16 cellular contexts compared by ENCODE assay signal in the genomic region with DNA sequence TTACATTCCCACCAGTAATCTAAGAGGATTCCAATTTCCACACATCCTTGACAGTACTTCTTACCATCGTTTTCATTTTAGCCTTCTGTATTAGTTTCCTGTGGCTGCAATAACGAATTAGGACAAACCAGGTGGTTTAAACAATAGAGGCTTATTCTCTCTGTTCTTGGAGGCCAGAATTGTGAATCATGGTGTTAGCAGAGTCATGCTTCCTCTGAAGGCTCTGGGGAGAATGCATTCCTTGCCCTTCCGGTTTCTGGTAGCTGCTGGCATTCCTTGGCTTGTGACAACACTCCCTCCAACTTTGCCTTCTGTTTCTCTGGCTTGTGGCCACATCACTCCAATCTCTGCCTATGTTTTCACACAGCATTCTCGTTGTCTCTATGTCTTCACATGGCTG. TPM values are rescaled to one million over a fixed set of nuclear protein-coding genes. Genes with fewer than 3 reads are reported as not detected.
DNase-seq lines count a peak whose midpoint lies in the region; ATAC-seq, FAIRE-seq and TF ChIP-seq lines count a peak whose summit lies in the region.
"Had no signal": no experiment of that assay in that cellular context is flagged by ENCODE, and none has a peak within 500 bp of the region (broad histone marks: within the 10 kb centered on the region; RNA-seq: fewer than 3 reads in every experiment).

No MANE protein-coding gene starts in this region.

- H3K4me3 ChIP-seq in ACC112 (ENCODE audit: low read depth, low read length): peak overlapping the region; percentile 38; the same call in 1 of the 2 replicates
- no peak overlapping the region for H3K4me3 ChIP-seq in astrocyte (ENCODE audit: insufficient read depth, low read depth, low read length)
- H3K4me3 ChIP-seq: SK-N-MC had no signal

- H4K20me1 ChIP-seq in astrocyte (ENCODE audit: insufficient read depth, low read length): no peaks in the 10 kb centered on the region

- peak; percentile 64 for DNase-seq in HFFc6
- peak; percentile 84 for DNase-seq in astrocyte (ENCODE audit: low read depth)
- peak; percentile 92 to 97 for DNase-seq in foreskin keratinocyte
- no peak for DNase-seq in stimulated activated CD4-positive, alpha-beta T cell treated with anti-CD3 and anti-CD28 coated beads, Interleukin-2, amount 100 ng/mL, for 48 hours
- no peak for DNase-seq in activated naive CD4-positive, alpha-beta T cell treated with anti-CD3 and anti-CD28 coated beads for 36 hours
- DNase-seq in GM10248 (ENCODE audit: extremely low spot score): no peak
- DNase-seq: activated CD8-positive, alpha-beta T cell treated with anti-CD3 and anti-CD28 coated beads, Interleukin-2, amount 10 ng/mL, durations not matched to agents 7 days and 5 days; Karpas-422; kidney glomerular epithelial cell; NCI-H510A had no signal

- ATAC-seq in foreskin keratinocyte (peak; percentile 97), HG03565 (IDR thresholded peaks at IDR 0.05; ENCODE audit: unreplicated experiment) (no peak)
- ATAC-seq: activated CD8-positive, alpha-beta T cell treated with anti-CD3 and anti-CD28 coated beads, Interleukin-2, amount 10 ng/mL, durations not matched to agents 7 days and 5 days had no signal

- H3K4me1 ChIP-seq in ACC112 (ENCODE audit: control insufficient read depth, insufficient read depth, low read length, unreplicated experiment) (peaks cover 53% of the 10 kb centered on the region), astrocyte (ENCODE audit: insufficient read depth, low read length) (no peaks in the 10 kb centered on the region), foreskin keratinocyte (peaks cover 29% of the 10 kb centered on the region)

- H3K27ac Mint-ChIP-seq in HFFc6: peak overlapping the region; percentile 34
- peak overlapping the region; percentile 88 for H3K27ac Mint-ChIP-seq in astrocyte (ENCODE audit: unreplicated experiment)
- H3K27ac Mint-ChIP-seq in activated naive CD4-positive, alpha-beta T cell treated with anti-CD3 and anti-CD28 coated beads for 36 hours: no peak overlapping the region
- H3K27ac Mint-ChIP-seq: activated CD8-positive, alpha-beta T cell treated with anti-CD3 and anti-CD28 coated beads, Interleukin-2, amount 10 ng/mL, durations not matched to agents 7 days and 5 days; B cell; stimulated activated naive CD8-positive, alpha-beta T cell treated with anti-CD3 and anti-CD28 coated beads, Interleukin-15, Interleukin-2, amounts not matched to agents 100 ng/mL and 50 ng/mL, for 24 hours had no signal

- peaks cover 19% of the 10 kb centered on the region for H3K9me3 Mint-ChIP-seq in HFFc6
- H3K9me3 Mint-ChIP-seq in astrocyte (ENCODE audit: unreplicated experiment): no peaks in the 10 kb centered on the region
- H3K9me3 Mint-ChIP-seq in activated naive CD4-positive, alpha-beta T cell treated with anti-CD3 and anti-CD28 coated beads for 36 hours: no peaks in the 10 kb centered on the region
- H3K9me3 Mint-ChIP-seq: stimulated activated naive CD8-positive, alpha-beta T cell treated with anti-CD3 and anti-CD28 coated beads, Interleukin-15, Interleukin-2, amounts not matched to agents 100 ng/mL and 50 ng/mL, for 24 hours had no signal

- intact Hi-C loops in activated naive CD4-positive, alpha-beta T cell treated with anti-CD3 and anti-CD28 coated beads for 36 hours (cut with micrococcal nuclease): no loop called here

- peak overlapping the region; percentile 20 for H3K4me2 ChIP-seq in astrocyte (ENCODE audit: low read length)

- CTCF ChIA-PET in activated naive CD4-positive, alpha-beta T cell treated with anti-CD3 and anti-CD28 coated beads for 36 hours (lab: Charles Lee): no interaction called here
- CTCF ChIA-PET in GM10248 (lab: Yijun Ruan, JAX): interaction anchor here (1.3 kb wide), 1 partner anchor 49 kb away, joined by 3 read pairs; no protein-coding TSS in a partner anchor

- H3K9me3 ChIP-seq in astrocyte (ENCODE audit: insufficient read depth, low read depth, low read length): no peaks in the 10 kb centered on the region

- POLR2A ChIA-PET in GM10248 (lab: Yijun Ruan, JAX): no interaction called here

- H3K4me3 Mint-ChIP-seq in HFFc6 (no peak overlapping the region), astrocyte (ENCODE audit: unreplicated experiment) (peak overlapping the region; percentile 31)
- H3K4me3 Mint-ChIP-seq in activated naive CD4-positive, alpha-beta T cell treated with anti-CD3 and anti-CD28 coated beads for 36 hours: no peak overlapping the region
- H3K4me3 Mint-ChIP-seq: activated CD8-positive, alpha-beta T cell treated with anti-CD3 and anti-CD28 coated beads, Interleukin-2, amount 10 ng/mL, durations not matched to agents 7 days and 5 days; B cell; stimulated activated naive CD8-positive, alpha-beta T cell treated with anti-CD3 and anti-CD28 coated beads, Interleukin-15, Interleukin-2, amounts not matched to agents 100 ng/mL and 50 ng/mL, for 24 hours had no signal

- H3K27me3 ChIP-seq in ACC112 (ENCODE audit: insufficient read depth, low read length) (no peaks in the 10 kb centered on the region), astrocyte (ENCODE audit: insufficient read depth, low read length) (no peaks in the 10 kb centered on the region), foreskin keratinocyte (no peaks in the 10 kb centered on the region)

- peaks cover 70% of the 10 kb centered on the region for H3K79me2 ChIP-seq in ACC112 (ENCODE audit: control insufficient read depth, insufficient read depth, low read length, unreplicated experiment)
- H3K79me2 ChIP-seq in astrocyte (ENCODE audit: insufficient read depth, low read length): no peaks in the 10 kb centered on the region

- H3K9ac ChIP-seq in astrocyte (ENCODE audit: low read length): no peak overlapping the region

- H3K27me3 Mint-ChIP-seq in HFFc6 (ENCODE audit: insufficient read depth): peaks cover 2% of the 10 kb centered on the region; the same call in 1 of the 2 replicates
- no peaks in the 10 kb centered on the region for H3K27me3 Mint-ChIP-seq in astrocyte (ENCODE audit: low read depth, unreplicated experiment)
- no peaks in the 10 kb centered on the region for H3K27me3 Mint-ChIP-seq in activated naive CD4-positive, alpha-beta T cell treated with anti-CD3 and anti-CD28 coated beads for 36 hours (ENCODE audit: low read depth)
- H3K27me3 Mint-ChIP-seq: B cell; stimulated activated naive CD8-positive, alpha-beta T cell treated with anti-CD3 and anti-CD28 coated beads, Interleukin-15, Interleukin-2, amounts not matched to agents 100 ng/mL and 50 ng/mL, for 24 hours had no signal

- peaks cover 31% of the 10 kb centered on the region for H3K4me1 Mint-ChIP-seq in HFFc6 (ENCODE audit: low read depth)
- peaks cover 54% of the 10 kb centered on the region for H3K4me1 Mint-ChIP-seq in astrocyte (ENCODE audit: low read depth, unreplicated experiment)
- peaks cover 2% of the 10 kb centered on the region for H3K4me1 Mint-ChIP-seq in activated naive CD4-positive, alpha-beta T cell treated with anti-CD3 and anti-CD28 coated beads for 36 hours (ENCODE audit: low read depth)
- H3K4me1 Mint-ChIP-seq: B cell had no signal

- H3K36me3 ChIP-seq in ACC112 (ENCODE audit: insufficient read depth, low read length) (peaks cover 55% of the 10 kb centered on the region), astrocyte (ENCODE audit: insufficient read depth, low read length) (no peaks in the 10 kb centered on the region)

- peak overlapping the region; percentile 89 for H3K27ac ChIP-seq in ACC112 (ENCODE audit: low read depth, low read length)
- H3K27ac ChIP-seq in astrocyte (ENCODE audit: low read depth, low read length): peak overlapping the region; percentile 33
- peak overlapping the region; percentile 62 for H3K27ac ChIP-seq in foreskin keratinocyte
- H3K27ac ChIP-seq: SK-N-MC had no signal

- peak; percentile 79 for FAIRE-seq in astrocyte (lab: Jason Lieb, UNC)
- FAIRE-seq: endometrium had no signal

- TF ChIP-seq CTCF in HFFc6 (IDR thresholded peaks at IDR 0.05) (no peak), astrocyte (IDR thresholded peaks at IDR 0.05; ENCODE audit: insufficient read depth, low read depth, low read length) (no peak), foreskin keratinocyte (conservative IDR thresholded peaks at IDR 0.05) (no peak), GM10248 (IDR thresholded peaks at IDR 0.05; ENCODE audit: control extremely low read depth, extremely low read depth, low read depth, missing control alignments) (no peak)

- no peak overlapping the region for H2AFZ ChIP-seq in ACC112 (ENCODE audit: low read length, unreplicated experiment)
- no peak overlapping the region for H2AFZ ChIP-seq in astrocyte (ENCODE audit: low read depth, low read length)

- peaks cover 38% of the 10 kb centered on the region for H3K36me3 Mint-ChIP-seq in HFFc6 (ENCODE audit: low read depth)
- H3K36me3 Mint-ChIP-seq in astrocyte (ENCODE audit: low read depth, unreplicated experiment): peaks cover 36% of the 10 kb centered on the region
- H3K36me3 Mint-ChIP-seq in activated naive CD4-positive, alpha-beta T cell treated with anti-CD3 and anti-CD28 coated beads for 36 hours (ENCODE audit: low read depth): peaks cover 12% of the 10 kb centered on the region

RNA-seq across cellular contexts. Expression of gene RIGI, which starts 23.5 kb away (rescaled TPM):
- total RNA-seq in HFFc6 (2021; fragmentation: NEBNext Ultra II Directional; extraction: Animal tissue kit (Norgen Biotek cat#: 25700)): 1 to 10 TPM; 4.8 to 6.0 (median 5.2) TPM
- total RNA-seq in astrocyte (164 and 187 TPM in 2 replicates), foreskin keratinocyte (23.4 and 30.2 TPM in 2 replicates)
- polyA plus RNA-seq in foreskin keratinocyte: 8.7 and 10.4 TPM in 2 replicates
- total RNA-seq in activated naive CD4-positive, alpha-beta T cell treated with anti-CD3 and anti-CD28 coated beads for 36 hours: 1 to 10 TPM; 7.5 to 8.4 TPM

RNA-seq across cellular contexts. Expression of gene SMIM27, which starts 49.7 kb away (rescaled TPM):
- total RNA-seq in HFFc6 (2021; fragmentation: NEBNext Ultra II Directional; extraction: Animal tissue kit (Norgen Biotek cat#: 25700)): 10 to 100 TPM; 11.4 to 16.8 (median 14.0) TPM
- total RNA-seq in astrocyte: 9.4 and 15.0 TPM in 2 replicates
- total RNA-seq in foreskin keratinocyte: 7.8 and 9.6 TPM in 2 replicates
- polyA plus RNA-seq in foreskin keratinocyte: 10.0 and 13.3 TPM in 2 replicates
- 10 to 100 TPM; 25.8 to 27.1 TPM for total RNA-seq in activated naive CD4-positive, alpha-beta T cell treated with anti-CD3 and anti-CD28 coated beads for 36 hours

RNA-seq across cellular contexts. Expression of gene TOPORS, which starts 49.9 kb away (rescaled TPM):
- 10 to 100 TPM; 14.8 to 17.4 (median 17.1) TPM for total RNA-seq in HFFc6 (2021; fragmentation: NEBNext Ultra II Directional; extraction: Animal tissue kit (Norgen Biotek cat#: 25700))
- 19.7 and 20.4 TPM in 2 replicates for total RNA-seq in astrocyte
- total RNA-seq in foreskin keratinocyte: 19.5 and 20.3 TPM in 2 replicates
- polyA plus RNA-seq in foreskin keratinocyte: 4.1 and 5.3 TPM in 2 replicates
- total RNA-seq in activated naive CD4-positive, alpha-beta T cell treated with anti-CD3 and anti-CD28 coated beads for 36 hours: 10 to 100 TPM; 14.3 to 15.2 TPM

Comparison
In these comparisons a context has a peak if more than half of its experiments do, and no peak if none do; other contexts are left out.
1. H3K27ac ChIP-seq: peak in every context shown above with its lines; median percentile 89 in ACC112; 62 in foreskin keratinocyte; 33 in astrocyte.
2. DNase-seq: peak in HFFc6 (single experiment), astrocyte (single experiment) and foreskin keratinocyte (2 of 2); none in stimulated activated CD4-positive, alpha-beta T cell treated with anti-CD3 and anti-CD28 coated beads, Interleukin-2, amount 100 ng/mL, for 48 hours (0 of 2), activated naive CD4-positive, alpha-beta T cell treated with anti-CD3 and anti-CD28 coated beads for 36 hours (single experiment) and GM10248 (single experiment).